Comparison of ENCODE assay signal across 16 cellular contexts in the genomic region with DNA sequence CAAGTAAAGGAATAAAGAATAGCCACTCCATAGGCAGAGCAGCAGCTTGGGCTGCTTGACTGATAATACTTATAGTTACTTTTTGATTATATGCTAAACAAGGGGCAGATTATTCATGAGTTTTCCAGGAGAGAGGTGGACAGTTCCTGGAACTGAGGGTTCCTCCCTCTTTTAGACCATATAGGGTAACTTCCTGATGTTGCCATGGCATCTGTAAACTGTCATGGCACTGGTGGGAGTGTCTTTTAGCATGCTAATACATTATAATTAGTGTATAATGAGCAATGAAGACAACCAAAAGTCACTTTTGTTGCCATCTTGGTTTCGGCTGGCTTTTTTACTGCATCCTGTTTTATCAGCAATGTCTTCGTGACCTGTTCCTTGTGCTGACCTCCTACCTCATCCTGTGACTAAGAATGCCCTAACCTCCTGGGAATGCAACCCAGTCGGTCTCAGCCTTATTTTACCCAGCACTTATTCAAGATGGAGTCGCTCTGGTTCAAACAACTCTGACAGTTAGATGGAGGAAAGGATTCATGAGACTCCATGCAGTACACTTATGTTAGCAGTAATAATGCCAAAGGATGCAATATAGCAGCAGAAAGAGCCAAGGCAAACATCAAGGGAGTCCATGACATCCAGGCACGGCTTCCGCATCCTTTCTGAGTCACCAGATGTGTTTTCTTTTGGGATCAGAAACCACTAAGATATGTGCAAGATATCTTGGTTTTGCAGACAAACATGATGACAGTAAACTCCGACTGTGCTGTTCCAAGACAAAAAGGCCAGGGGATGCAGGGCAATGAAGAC. TPM values are rescaled to one million over a fixed set of nuclear protein-coding genes. Genes with fewer than 3 reads are reported as not detected.
DNase-seq lines count a peak whose midpoint lies in the region; ATAC-seq and TF ChIP-seq lines count a peak whose summit lies in the region.
"Had no signal": no experiment of that assay in that cellular context is flagged by ENCODE, and none has a peak within 500 bp of the region (broad histone marks: within the 10 kb centered on the region; RNA-seq: fewer than 3 reads in every experiment).

No MANE protein-coding gene starts in this region.

- TF ChIP-seq EP300 in tibial nerve (IDR thresholded peaks at IDR 0.05) = no peak

- H3K27ac Mint-ChIP-seq in nephron progenitor cell = no peak overlapping the region
- H3K27ac Mint-ChIP-seq: activated naive CD4-positive, alpha-beta T cell treated with anti-CD3 and anti-CD28 coated beads for 36 hours had no signal

- H3K4me3 ChIP-seq in epithelial cell of esophagus (ENCODE audit: low read length) = no peak overlapping the region
- H3K4me3 ChIP-seq in skeletal muscle cell (ENCODE audit: low read depth, low read length) = no peak overlapping the region
- no peak overlapping the region for H3K4me3 ChIP-seq in tibial nerve
- H3K4me3 ChIP-seq: dorsolateral prefrontal cortex, heart right ventricle, Peyer's patch had no signal

- TF ChIP-seq CTCF in epithelial cell of esophagus (IDR thresholded peaks at IDR 0.05; ENCODE audit: insufficient read depth, low read depth, low read length, missing control alignments) (no peak), nephron progenitor cell (IDR thresholded peaks at IDR 0.05) (no peak), tibial nerve (IDR thresholded peaks at IDR 0.05) (no peak)

- H3K27ac ChIP-seq in tibial nerve = no peak overlapping the region
- H3K27ac ChIP-seq: dorsolateral prefrontal cortex, heart right ventricle, neutrophil, Peyer's patch had no signal

- H3K9me3 Mint-ChIP-seq in nephron progenitor cell = peaks cover 9% of the 10 kb centered on the region
- H3K9me3 Mint-ChIP-seq: activated naive CD4-positive, alpha-beta T cell treated with anti-CD3 and anti-CD28 coated beads for 36 hours had no signal

- H3K36me3 Mint-ChIP-seq in nephron progenitor cell (ENCODE audit: low read depth) = no peaks in the 10 kb centered on the region

- H3K4me1 Mint-ChIP-seq in nephron progenitor cell = no peaks in the 10 kb centered on the region

- DNase-seq in GM04504 (ENCODE audit: low read depth) (peak; percentile 29), RKO (ENCODE audit: low spot score) (peak; percentile 56), epithelial cell of esophagus (ENCODE audit: low read depth) (peak; percentile 55), skeletal muscle cell (ENCODE audit: low read depth) (peak; percentile 75), Kasumi-1 (lab: John Stamatoyannopoulos, UW) (no peak), nephron progenitor cell (no peak), tibial nerve (ENCODE audit: low spot score in 2 of 2) (no peak)
- DNase-seq: activated CD8-positive, alpha-beta memory T cell treated with anti-CD3 and anti-CD28 coated beads for 24 hours; activated naive CD4-positive, alpha-beta T cell treated with anti-CD3 and anti-CD28 coated beads for 36 hours; dorsolateral prefrontal cortex; heart right ventricle; left ventricle myocardium superior; NCI-H446 treated with DMSO at 0.1 percent for 48 hours; Peyer's patch had no signal

- peaks cover 7% of the 10 kb centered on the region for H3K27me3 Mint-ChIP-seq in nephron progenitor cell (ENCODE audit: low read depth, poor library complexity)

- H3K27me3 ChIP-seq in tibial nerve = peaks cover 0 to 27% of the 10 kb centered on the region in 2 donors
- H3K27me3 ChIP-seq: Peyer's patch had no signal

- H3K36me3 ChIP-seq in tibial nerve = no peaks in the 10 kb centered on the region
- H3K36me3 ChIP-seq: heart right ventricle, neutrophil, Peyer's patch had no signal

- whole genome bisulfite sequencing in tibial nerve, 2 donors = 72 to 75% methylated on average over 7 of the region's 7 CpGs

- ATAC-seq in HG03521 (IDR thresholded peaks at IDR 0.05; ENCODE audit: unreplicated experiment) = no peak
- ATAC-seq: heart right ventricle, left ventricle myocardium superior had no signal

- no peak for TF ChIP-seq POLR2A in tibial nerve (IDR thresholded peaks at IDR 0.05)

- H3K9me3 ChIP-seq in tibial nerve = no peaks in the 10 kb centered on the region
- H3K9me3 ChIP-seq: heart right ventricle, neutrophil, Peyer's patch had no signal

- no peaks in the 10 kb centered on the region for H3K4me1 ChIP-seq in tibial nerve
- H3K4me1 ChIP-seq: heart right ventricle, Peyer's patch had no signal

- no peak overlapping the region for H3K4me3 Mint-ChIP-seq in nephron progenitor cell
- H3K4me3 Mint-ChIP-seq: activated naive CD4-positive, alpha-beta T cell treated with anti-CD3 and anti-CD28 coated beads for 36 hours had no signal

RNA-seq across cellular contexts. Expression of a gene that starts 55.8 kb away (rescaled TPM):
- not detected for total RNA-seq in tibial nerve
- total RNA-seq: left ventricle myocardium superior had no signal

Comparison
In these comparisons a context has a peak if more than half of its experiments do, and no peak if none do; other contexts are left out.
1. DNase-seq: peak in GM04504 (single experiment), RKO (single experiment), epithelial cell of esophagus (single experiment) and skeletal muscle cell (single experiment); none in Kasumi-1 (0 of 2), nephron progenitor cell (single experiment) and tibial nerve (0 of 2).